ENCODE assay signal across 2 cellular contexts in genomic region chr6:89888138-89888514, GRCh38.
TF ChIP-seq lines count a peak whose summit lies in the region.

No MANE protein-coding gene starts in this region.

TF ChIP-seq in HepG2, 621 proteins besides CTCF, POLR2A, EP300 and RAD21:
- TF ChIP-seq PTBP1 (IDR thresholded peaks at IDR 0.05; ENCODE audit: low read depth, low read length, poor library complexity, severe bottlenecking), result no peak
- TF ChIP-seq ZNF121 (CRISPR knock-in tag; IDR thresholded peaks at IDR 0.05), result 0 out of 2 replicates have a peak, but pooled peaks have one; percentile 14
- TF ChIP-seq ZNF770 (CRISPR knock-in tag; IDR thresholded peaks at IDR 0.05), result peak; percentile 83
- TF ChIP-seq LCORL (IDR thresholded peaks at IDR 0.05), result no peak
- TF ChIP-seq LCORL (CRISPR knock-in tag; IDR thresholded peaks at IDR 0.05), result no peak
- 0 out of 2 replicates have a peak, but pooled peaks have one; percentile 3 for TF ChIP-seq ZBTB33 (CRISPR knock-in tag; IDR thresholded peaks at IDR 0.05)
- TF ChIP-seq MTF2 (CRISPR knock-in tag; IDR thresholded peaks at IDR 0.05; ENCODE audit: borderline replicate concordance), result no peak

TF ChIP-seq in K562, 482 proteins besides CTCF, POLR2A, EP300 and RAD21:
- TF ChIP-seq ZNF121 (CRISPR knock-in tag; conservative IDR thresholded peaks at IDR 0.05), result peak; percentile 39; the same call in 1 of the 2 replicates
- no peak for TF ChIP-seq CHD7 (IDR thresholded peaks at IDR 0.05; ENCODE audit: low read depth, low read length)
TF ChIP-seq in K562: peak in this region for 1.
